In genomic region chr3:101381809-101382208, GRCh38 we compare ENCODE assay signal across 8 cellular contexts.
DNase-seq lines count a peak whose midpoint lies in the region; ATAC-seq and TF ChIP-seq lines count a peak whose summit lies in the region.

No MANE protein-coding gene starts in this region.

- intact Hi-C loops in CD4-positive, alpha-beta T cell (cut with DNase I, micrococcal nuclease) = loop anchor here (5.0 kb wide), 4 partner anchors 140 to 1065 kb away; partner anchors contain the start of gene PCNP (in 1 of the 2)
- intact Hi-C loops in dorsolateral prefrontal cortex (cut with DNase I) (loop anchor here in 1 of 2 donors (5.0 to 10.0 kb wide), 2 partner anchors 310 to 647 kb away; no protein-coding TSS in a partner anchor), lower leg skin (cut with DNase I; ENCODE audit: low total_unique reads) (no loop called here)

- no peaks in the 10 kb centered on the region for H3K27me3 ChIP-seq in CD4-positive, alpha-beta T cell (ENCODE audit: control insufficient read depth, insufficient read depth, low read length)
- no peaks in the 10 kb centered on the region for H3K27me3 ChIP-seq in dorsolateral prefrontal cortex

- H3K36me3 Mint-ChIP-seq in CD4-positive, alpha-beta T cell (ENCODE audit: low read depth) = peaks cover 35% of the 10 kb centered on the region
- peaks cover 14% of the 10 kb centered on the region for H3K36me3 Mint-ChIP-seq in HFFc6 (ENCODE audit: low read depth)
- peaks cover 31% of the 10 kb centered on the region for H3K36me3 Mint-ChIP-seq in nephron (ENCODE audit: low read depth)

- no peak overlapping the region for H3K4me3 ChIP-seq in dorsolateral prefrontal cortex
- no peak overlapping the region for H3K4me3 ChIP-seq in lower leg skin (ENCODE audit: low read depth, poor library complexity, severe bottlenecking)

- TF ChIP-seq POLR2A in lower leg skin (IDR thresholded peaks at IDR 0.05) = no peak

- DNase-seq in CD4-positive, alpha-beta T cell = no peak
- DNase-seq in HFFc6 = peak; percentile 42
- DNase-seq in NOMO-1 treated with DMSO at 0.1 percent for 48 hours (lab: John Stamatoyannopoulos, UW; ENCODE audit: unreplicated experiment) = peak; percentile 61
- no peak for DNase-seq in dorsolateral prefrontal cortex
- DNase-seq in retina = no peak
- no peak for DNase-seq in lower leg skin (ENCODE audit: low spot score in 2 of 2)

- H3K27ac ChIP-seq in CD4-positive, alpha-beta T cell (ENCODE audit: low read depth, low read length) = no peak overlapping the region
- H3K27ac ChIP-seq in dorsolateral prefrontal cortex = no peak overlapping the region

- no peaks in the 10 kb centered on the region for H3K9me3 Mint-ChIP-seq in CD4-positive, alpha-beta T cell
- H3K9me3 Mint-ChIP-seq in HFFc6 (peaks cover 6% of the 10 kb centered on the region), nephron (peaks cover 24% of the 10 kb centered on the region)

- ATAC-seq in CD4-positive, alpha-beta T cell (ENCODE audit: poor library complexity) = peak; percentile 59
- no peak for ATAC-seq in GM21529 (IDR thresholded peaks at IDR 0.05; ENCODE audit: unreplicated experiment)

- no peaks in the 10 kb centered on the region for H3K9me3 ChIP-seq in CD4-positive, alpha-beta T cell (ENCODE audit: control insufficient read depth, low read length)

- CTCF ChIA-PET in CD4-positive, alpha-beta T cell (lab: Charles Lee) = interaction anchor here (0.8 to 1.4 kb wide), 5 partner anchors 12 to 311 kb away, joined by 3 to 9 read pairs (median 4); partner anchors contain the start of gene PCNP

- POLR2A ChIA-PET in CD4-positive, alpha-beta T cell (lab: Charles Lee) = interaction anchor here (1.0 to 1.4 kb wide), 3 partner anchors 137 to 191 kb away, joined by 3 to 9 read pairs (median 3); partner anchors contain the start of gene TRMT10C

- peak; percentile 34 for TF ChIP-seq CTCF in CD4-positive, alpha-beta T cell (IDR thresholded peaks at IDR 0.05)
- TF ChIP-seq CTCF in HFFc6 (IDR thresholded peaks at IDR 0.05) (peak; percentile 79), dorsolateral prefrontal cortex (IDR thresholded peaks at IDR 0.05 in 54 of 56, conservative IDR thresholded peaks at IDR 0.05 in 2 of 56; ENCODE audit: low read depth in 1 of 56, partially characterized antibody in 56 of 56) (peak in 53 of 56 donors; percentile 26 to 73 (median 52)), nephron (IDR thresholded peaks at IDR 0.05; ENCODE audit: unreplicated experiment in 3 of 3) (peak; percentile 28 to 52 (median 28)), lower leg skin (IDR thresholded peaks at IDR 0.05) (no peak)

- H3K27me3 Mint-ChIP-seq in CD4-positive, alpha-beta T cell = no peaks in the 10 kb centered on the region
- H3K27me3 Mint-ChIP-seq in HFFc6 (ENCODE audit: insufficient read depth) (no peaks in the 10 kb centered on the region), nephron (ENCODE audit: low read depth) (no peaks in the 10 kb centered on the region)

- peak overlapping the region; percentile 45 for H3K27ac Mint-ChIP-seq in CD4-positive, alpha-beta T cell
- H3K27ac Mint-ChIP-seq in HFFc6 (no peak overlapping the region), nephron (no peak overlapping the region)

- H3K4me3 Mint-ChIP-seq in CD4-positive, alpha-beta T cell = no peak overlapping the region
- H3K4me3 Mint-ChIP-seq in HFFc6 (no peak overlapping the region), nephron (no peak overlapping the region)

- peaks cover 75% of the 10 kb centered on the region for H3K4me1 Mint-ChIP-seq in CD4-positive, alpha-beta T cell (ENCODE audit: low read depth)
- H3K4me1 Mint-ChIP-seq in HFFc6 (ENCODE audit: low read depth) (peaks cover 18% of the 10 kb centered on the region), nephron (peaks cover 21% of the 10 kb centered on the region)

Comparison
In these comparisons a context has a peak if more than half of its experiments do, and no peak if none do; other contexts are left out.
1. DNase-seq: peak in HFFc6 (single experiment) and NOMO-1 treated with DMSO at 0.1 percent for 48 hours (single experiment); none in CD4-positive, alpha-beta T cell (0 of 10), dorsolateral prefrontal cortex (0 of 10), retina (single experiment) and lower leg skin (0 of 2).
2. CTCF ChIP-seq: peak in CD4-positive, alpha-beta T cell (single experiment), HFFc6 (single experiment), dorsolateral prefrontal cortex (53 of 56) and nephron (3 of 3); none in lower leg skin (0 of 3).